Comparison of ENCODE assay signal across 8 cellular contexts in the genomic region with DNA sequence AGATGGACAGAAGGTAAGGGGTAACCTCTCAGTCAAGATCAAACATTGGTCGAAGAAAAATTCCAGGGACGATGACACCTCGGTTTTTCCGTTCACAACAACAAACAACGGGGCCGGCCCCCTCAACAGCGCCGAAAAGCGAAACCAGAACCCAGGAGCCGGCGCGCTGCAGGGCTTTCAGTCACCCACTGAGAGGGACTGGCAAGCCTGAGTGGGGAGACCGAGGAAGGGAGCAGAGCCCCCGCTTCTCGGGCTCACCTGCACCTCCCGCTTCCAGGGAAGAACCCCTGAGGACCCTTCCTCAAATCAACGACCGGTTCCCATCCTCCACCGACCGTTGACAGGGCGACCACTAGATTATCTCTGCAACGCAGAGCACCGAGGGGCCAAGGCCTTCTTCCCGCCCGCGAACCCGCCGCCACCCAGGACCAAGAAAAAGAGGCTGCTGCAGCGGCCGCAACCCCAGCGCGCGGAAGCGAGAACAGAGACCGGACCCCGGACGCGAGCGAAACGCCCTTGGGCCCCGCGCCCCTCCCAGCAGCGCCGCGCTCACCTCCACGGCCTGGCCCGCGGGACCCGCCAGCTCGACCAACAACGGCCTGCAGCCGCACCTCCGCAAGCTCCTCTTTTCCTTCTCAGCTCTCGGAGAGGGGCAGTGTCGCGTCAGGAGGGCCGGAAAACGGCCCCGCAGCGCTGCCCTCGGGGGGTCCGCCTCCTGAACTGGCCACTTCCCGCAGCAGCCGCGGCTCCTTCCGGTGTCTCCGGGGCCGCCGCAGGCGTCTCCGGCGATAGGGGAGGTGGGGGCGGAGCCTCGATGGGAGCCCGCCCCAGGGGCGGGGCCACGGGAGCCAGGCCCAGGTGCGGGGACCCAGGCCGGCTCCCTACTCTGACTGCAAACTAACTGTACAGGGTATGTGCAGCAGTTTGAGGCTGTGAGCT. TPM values are rescaled to one million over a fixed set of nuclear protein-coding genes. Genes with fewer than 3 reads are reported as not detected.
DNase-seq lines count a peak whose midpoint lies in the region; ATAC-seq and TF ChIP-seq lines count a peak whose summit lies in the region.

A gene (minus strand): TSS at position 763 of the 939 bp plus-strand sequence. CDS start 18,155 bp downstream, outside the sequence.

- in situ Hi-C loops in T47D (cut with HindIII; ENCODE audit: low pct_unique_long_range_greater_than_20kb, low sequenced_read_pairs), result no loop called here

- peak within 1 kb of the TSS; percentile 88 for H3K9ac ChIP-seq in smooth muscle cell (ENCODE audit: low read depth)

- no peaks in the 10 kb centered on the region for H3K9me3 ChIP-seq in smooth muscle cell (replicated peaks; ENCODE audit: low read depth)

- H3K79me2 ChIP-seq in smooth muscle cell (ENCODE audit: low read depth), result peaks cover 49% of the 10 kb centered on the region

- no peaks in the 10 kb centered on the region for H3K36me3 ChIP-seq in smooth muscle cell (ENCODE audit: low read depth)

- peak; percentile 57 for DNase-seq in A172 (ENCODE audit: low spot score)
- peak; percentile 80 for DNase-seq in NCI-H2171 (lab: John Stamatoyannopoulos, UW)
- peak; percentile 44 to 79 for DNase-seq in T47D (ENCODE audit: low read depth in 1 of 2, low spot score in 1 of 2)
- peak; percentile 95 for DNase-seq in iPS-NIHi11 (ENCODE audit: low spot score)
- DNase-seq in smooth muscle cell (lab: John Stamatoyannopoulos, UW; ENCODE audit: unreplicated experiment), result peak; percentile 33

- H3K27ac ChIP-seq in VCaP, result peak within 1 kb of the TSS; percentile 93
- peak within 1 kb of the TSS; percentile 86 for H3K27ac ChIP-seq in smooth muscle cell (ENCODE audit: low read depth)

- ATAC-seq in GM18520 (IDR thresholded peaks at IDR 0.05; ENCODE audit: unreplicated experiment) (peak; percentile 94), HG03060 (IDR thresholded peaks at IDR 0.05; ENCODE audit: low read depth, unreplicated experiment) (peak; percentile 81)

- H3K4me1 ChIP-seq in smooth muscle cell (ENCODE audit: low read depth), result peaks cover 6% of the 10 kb centered on the region

- H3K4me3 ChIP-seq in smooth muscle cell, result peak within 1 kb of the TSS; percentile 97

- peaks cover 7% of the 10 kb centered on the region for H3F3A ChIP-seq in smooth muscle cell (ENCODE audit: low read depth)

- H3K27me3 ChIP-seq in smooth muscle cell (ENCODE audit: low read depth), result no peaks in the 10 kb centered on the region

- H2AFZ ChIP-seq in smooth muscle cell (ENCODE audit: low read depth), result peak within 1 kb of the TSS; percentile 94

- TF ChIP-seq CTCF in VCaP (conservative IDR thresholded peaks at IDR 0.05) (no peak), smooth muscle cell (IDR thresholded peaks at IDR 0.05; ENCODE audit: borderline replicate concordance, insufficient read depth, poor library complexity, severe bottlenecking) (no peak)

- peaks cover 45% of the 10 kb centered on the region for H4K20me1 ChIP-seq in smooth muscle cell (ENCODE audit: low read depth)

- H3K4me2 ChIP-seq in smooth muscle cell, result peak within 1 kb of the TSS; percentile 95

- WGBS in smooth muscle cell (ENCODE audit: low lambda C conversion rate), result under 1% methylated on average over 77 of the region's 79 CpGs

RNA-seq across cellular contexts. Expression of the gene that starts here (rescaled TPM):
- 49.6 and 51.0 TPM in 2 replicates for total RNA-seq in A172 (2014; rRNA removed; shearing (Covaris generic))
- 41.3 and 60.8 TPM in 2 replicates for total RNA-seq in smooth muscle cell
- 26.4 and 28.8 TPM in 2 replicates for polyA plus RNA-seq in smooth muscle cell

Comparison
In these comparisons a context has a peak if more than half of its experiments do, and no peak if none do; other contexts are left out.
1. Peak in every context shown above with its lines: DNase-seq, ATAC-seq, H3K4me3 ChIP-seq and H3K27ac ChIP-seq.
2. DNase-seq: peak in every context shown above with its lines; median percentile 95 in iPS-NIHi11; 80 in NCI-H2171; 62 in T47D; 57 in A172; 33 in smooth muscle cell.